21 cellular contexts compared by ENCODE assay signal in the genomic region with DNA sequence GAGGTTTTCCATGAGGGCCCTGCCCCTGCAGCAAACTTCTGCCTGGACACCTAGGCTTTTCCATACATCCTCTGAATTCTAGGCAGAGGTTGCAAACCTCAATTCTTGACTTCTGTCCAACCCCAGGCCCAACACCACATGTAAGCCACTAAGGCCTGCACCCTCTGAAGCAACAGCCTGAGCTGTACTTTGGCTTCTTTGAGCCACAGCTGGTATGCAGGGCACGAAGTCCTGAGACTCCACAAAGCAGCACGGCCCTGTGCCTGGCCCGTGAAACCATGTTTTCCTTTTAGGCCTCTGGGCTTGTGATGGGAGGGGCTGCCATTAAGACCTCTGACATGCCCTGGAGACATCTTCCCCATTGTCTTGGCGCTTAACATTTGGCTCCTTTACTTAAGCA.
DNase-seq lines count a peak whose midpoint lies in the region; ATAC-seq lines count a peak whose summit lies in the region.
"Had no signal": no experiment of that assay in that cellular context is flagged by ENCODE, and none has a peak within 500 bp of the region (broad histone marks: within the 10 kb centered on the region; RNA-seq: fewer than 3 reads in every experiment).

No MANE protein-coding gene starts in this region.

- peak; percentile 53 for DNase-seq in ELF-1 (ENCODE audit: low read depth, low spot score)
- DNase-seq in left lobe of liver (ENCODE audit: low spot score): no peak
- peak; percentile 20 for DNase-seq in myocyte (ENCODE audit: low read depth)
- no peak for DNase-seq in inferior parietal cortex (ENCODE audit: extremely low spot score)
- DNase-seq in activated CD4-positive, alpha-beta T cell treated with anti-CD3 and anti-CD28 coated beads, Interleukin-2, amount 50 U/mL, for 4 hours: no peak
- DNase-seq: 8988T; ACHN; BE2C; C1 segment of cervical spinal cord; CD4-positive, alpha-beta memory T cell; CD4-positive, CD25-positive, alpha-beta regulatory T cell; CD8-positive, alpha-beta memory T cell; COR-L47; DMS 273 treated with DMSO at 0.1 percent for 48 hours; DMS153; DMS53; DMS79; DND-41; EL; GF-D8 had no signal

- ATAC-seq in left lobe of liver (peak; percentile 75), GM18520 (IDR thresholded peaks at IDR 0.05; ENCODE audit: unreplicated experiment) (no peak)

Comparison
In these comparisons a context has a peak if more than half of its experiments do, and no peak if none do; other contexts are left out.
1. DNase-seq: peak in ELF-1 (single experiment) and myocyte (single experiment); none in left lobe of liver (single experiment), inferior parietal cortex (single experiment) and activated CD4-positive, alpha-beta T cell treated with anti-CD3 and anti-CD28 coated beads, Interleukin-2, amount 50 U/mL, for 4 hours (0 of 2).